Comparison of ENCODE assay signal across 18 cellular contexts in the genomic region with DNA sequence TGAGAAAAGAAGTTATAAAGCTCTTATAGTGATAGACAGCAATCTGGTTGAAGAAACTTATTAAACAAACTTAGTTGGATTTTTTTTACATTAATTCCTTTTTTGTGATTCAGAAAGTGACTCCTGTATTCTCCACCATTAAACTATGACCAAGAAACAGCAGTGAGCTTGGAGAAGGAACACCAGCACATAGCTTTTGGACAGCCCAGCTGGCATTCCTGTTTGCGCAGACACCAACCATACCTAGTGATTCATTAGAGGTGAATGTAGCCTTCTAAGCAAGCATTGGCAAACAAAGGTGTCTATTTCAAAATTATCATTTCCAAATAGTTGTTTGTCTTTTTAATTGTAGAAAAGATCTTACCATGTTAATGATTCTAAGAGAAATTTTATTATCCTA.
DNase-seq lines count a peak whose midpoint lies in the region; ATAC-seq and TF ChIP-seq lines count a peak whose summit lies in the region.
"Had no signal": no experiment of that assay in that cellular context is flagged by ENCODE, and none has a peak within 500 bp of the region (broad histone marks: within the 10 kb centered on the region; RNA-seq: fewer than 3 reads in every experiment).

No MANE protein-coding gene starts in this region.

- H2AK5ac ChIP-seq in IMR-90 (ENCODE audit: low read depth, low read length) = no peak overlapping the region

- H2BK15ac ChIP-seq in IMR-90 (ENCODE audit: low read depth, low read length) = no peak overlapping the region

- H2BK120ac ChIP-seq in IMR-90 (ENCODE audit: low read depth, low read length) = no peak overlapping the region

- TF ChIP-seq CTCF in IMR-90 (conservative IDR thresholded peaks at IDR 0.05; ENCODE audit: low read depth, low read length) (no peak), kidney epithelial cell (IDR thresholded peaks at IDR 0.05; ENCODE audit: insufficient read depth, low read length, poor library complexity, severe bottlenecking) (no peak)

- H2AK9ac ChIP-seq in IMR-90 (replicated peaks; ENCODE audit: low read depth, low read length, poor library complexity) = no peak overlapping the region

- no peak overlapping the region for H3K27ac ChIP-seq in IMR-90 (ENCODE audit: insufficient read depth, low read length)
- H3K27ac ChIP-seq: BLaER1 had no signal

- ATAC-seq in IMR-90 (ENCODE audit: low read depth) = no peak
- ATAC-seq: natural killer cell treated with Interleukin-12 subunit alpha and Interleukin-12 subunit beta and Interleukin-15 and Interleukin-18, amount 100 ng/mL, for 72 hours had no signal

- dilution Hi-C loops in IMR-90 (cut with HindIII; ENCODE audit: low sequenced_read_pairs, unreplicated experiment) = no loop called here

- in situ Hi-C loops in IMR-90 (cut with MboI; ENCODE audit: low sequenced_read_pairs) = loop anchor here (10.0 kb wide), 1 partner anchor 62 kb away; no protein-coding TSS in a partner anchor

- H2AFZ ChIP-seq in IMR-90 (replicated peaks; ENCODE audit: low read length, poor library complexity) = no peak overlapping the region

- H3K4me1 ChIP-seq in IMR-90 (ENCODE audit: control insufficient read depth, insufficient read depth, low read length) = no peaks in the 10 kb centered on the region
- H3K4me1 ChIP-seq: BLaER1 had no signal

- H3K56ac ChIP-seq in IMR-90 (ENCODE audit: extremely low read depth, insufficient read depth, low read length) = no peak overlapping the region

- POLR2A ChIA-PET in IMR-90 (lab: Charles Lee; ENCODE audit: unreplicated experiment) = no interaction called here

- no peaks in the 10 kb centered on the region for H3K9me3 ChIP-seq in IMR-90 (ENCODE audit: control insufficient read depth, insufficient read depth, low read length)
- H3K9me3 ChIP-seq: BLaER1 had no signal

- H3K4me3 ChIP-seq in IMR-90 (ENCODE audit: insufficient read depth, low read depth, low read length) = no peak overlapping the region
- no peak overlapping the region for H3K4me3 ChIP-seq in kidney epithelial cell (ENCODE audit: low read depth, low read length)
- H3K4me3 ChIP-seq: BLaER1 had no signal

- CTCF ChIA-PET in IMR-90 (lab: Yijun Ruan, JAX) = no interaction called here

- TF ChIP-seq RAD21 in IMR-90 (IDR thresholded peaks at IDR 0.05; ENCODE audit: low read length) = no peak

- no peak overlapping the region for H2BK5ac ChIP-seq in IMR-90 (ENCODE audit: low read depth, low read length, poor library complexity, severe bottlenecking)

- H4K91ac ChIP-seq in IMR-90 (ENCODE audit: insufficient read depth, low read depth, low read length) = no peak overlapping the region

- no peaks in the 10 kb centered on the region for H3K36me3 ChIP-seq in IMR-90 (ENCODE audit: control insufficient read depth, insufficient read depth, low read length)
- H3K36me3 ChIP-seq in kidney epithelial cell (ENCODE audit: control insufficient read depth, insufficient read depth, low read length) = no peaks in the 10 kb centered on the region
- H3K36me3 ChIP-seq: BLaER1 had no signal

- no peaks in the 10 kb centered on the region for H3K27me3 ChIP-seq in IMR-90 (ENCODE audit: control insufficient read depth, insufficient read depth, low read length)
- no peaks in the 10 kb centered on the region for H3K27me3 ChIP-seq in kidney epithelial cell (ENCODE audit: control insufficient read depth, insufficient read depth, low read length)
- H3K27me3 ChIP-seq: BLaER1 had no signal

- intact Hi-C loops in IMR-90 (cut with micrococcal nuclease) = loop anchor here (5.0 to 10.0 kb wide), 2 partner anchors 58 to 744 kb away; no protein-coding TSS in a partner anchor

- no peak overlapping the region for H3K4me2 ChIP-seq in IMR-90 (ENCODE audit: low read depth, low read length)
- H3K4me2 ChIP-seq: BLaER1 had no signal

- BruUV-seq in IMR-90 (replicated peaks; lab: Mats Ljungman, UMichigan) = no TSS peak

- DNase-seq in AG20443 (ENCODE audit: low spot score) (peak; percentile 25), IMR-90 (peak; percentile 63), astrocyte of the hippocampus (ENCODE audit: low read depth, low spot score) (peak; percentile 69), kidney epithelial cell (ENCODE audit: low read depth) (peak; percentile 37), NCI-H2081 (lab: John Stamatoyannopoulos, UW) (no peak), ureter (ENCODE audit: low spot score) (no peak), inferior parietal cortex (ENCODE audit: extremely low spot score) (no peak)
- DNase-seq in activated CD4-positive, alpha-beta T cell treated with anti-CD3 and anti-CD28 coated beads, Interleukin-2, amount 50 U/mL, for 1 hour = no peak
- DNase-seq: activated naive CD4-positive, alpha-beta T cell treated with anti-CD3 and anti-CD28 coated beads for 36 hours; cortex of kidney; GDM1; Karpas-422; NCI-H1436 treated with DMSO at 0.1 percent for 48 hours; NCI-H2227 treated with DMSO at 0.1 percent for 48 hours; posterior cingulate gyrus; stimulated activated CD4-positive, alpha-beta T cell treated with anti-CD3 and anti-CD28 coated beads, Interleukin-4, amount 100 ng/mL, for 1 hour had no signal

- no peaks in the 10 kb centered on the region for H4K20me1 ChIP-seq in IMR-90 (ENCODE audit: insufficient read depth, low read length)
- H4K20me1 ChIP-seq: BLaER1 had no signal

- no CpG with 5 or more reads among the region's 1 CpG for WGBS in IMR-90 (ENCODE audit: extremely low coverage in 2 of 2, insufficient read length in 1 of 2), 2 experiments

- TF ChIP-seq POLR2A in IMR-90 (IDR thresholded peaks at IDR 0.05; ENCODE audit: low read depth, low read length) = no peak

- H4K5ac ChIP-seq in IMR-90 (ENCODE audit: low read depth, low read length) = no peak overlapping the region

- H3K9me1 ChIP-seq in IMR-90 (ENCODE audit: insufficient read depth, low read length) = no peaks in the 10 kb centered on the region

- H3K9ac ChIP-seq in IMR-90 (ENCODE audit: low read depth, low read length) = no peak overlapping the region
- H3K9ac ChIP-seq: BLaER1 had no signal

- no peaks in the 10 kb centered on the region for H3K79me1 ChIP-seq in IMR-90 (ENCODE audit: low read depth in 1 of 2, low read length in 2 of 2)

- no peak overlapping the region for H2BK20ac ChIP-seq in IMR-90 (ENCODE audit: low read depth, low read length)

- H3K4ac ChIP-seq in IMR-90 (ENCODE audit: low read depth, low read length) = no peak overlapping the region

- H3K23ac ChIP-seq in IMR-90 (ENCODE audit: low read depth, low read length) = no peak overlapping the region

- H4K8ac ChIP-seq in IMR-90 (ENCODE audit: low read depth in 2 of 2, low read length in 2 of 2) = no peak overlapping the region

- H3K14ac ChIP-seq in IMR-90 (replicated peaks; ENCODE audit: low read depth, low read length) = no peak overlapping the region

- H3K18ac ChIP-seq in IMR-90 (ENCODE audit: low read depth, low read length) = no peak overlapping the region

TF ChIP-seq in IMR-90, 13 proteins besides CTCF, POLR2A, EP300 and RAD21:
- no peak for TF ChIP-seq SMC3 (IDR thresholded peaks at IDR 0.05; ENCODE audit: low read depth, low read length)

Comparison
In these comparisons a context has a peak if more than half of its experiments do, and no peak if none do; other contexts are left out.
1. DNase-seq: peak in AG20443 (single experiment), IMR-90 (single experiment), astrocyte of the hippocampus (single experiment) and kidney epithelial cell (single experiment); none in activated CD4-positive, alpha-beta T cell treated with anti-CD3 and anti-CD28 coated beads, Interleukin-2, amount 50 U/mL, for 1 hour (single experiment), NCI-H2081 (0 of 2), ureter (single experiment) and inferior parietal cortex (single experiment).